Comparison of ENCODE assay signal across 1 cellular context in genomic region chr2:60674524-60675165, GRCh38.
TF ChIP-seq lines count a peak whose summit lies in the region.

No MANE protein-coding gene starts in this region.

TF ChIP-seq in SK-N-SH treated with all-trans-retinoic acid at 6 μM for 48 hours, 23 proteins besides CTCF, POLR2A, EP300 and RAD21 (continued from another document):
- TF ChIP-seq ZC3H10 (CRISPR knock-in tag; IDR thresholded peaks at IDR 0.05) (no peak), ISL1 (CRISPR knock-in tag; IDR thresholded peaks at IDR 0.05) (no peak), SNAI2 (CRISPR knock-in tag; IDR thresholded peaks at IDR 0.05) (no peak), BACH2 (CRISPR knock-in tag; IDR thresholded peaks at IDR 0.05; ENCODE audit: borderline replicate concordance) (no peak), ESRRG (CRISPR knock-in tag; IDR thresholded peaks at IDR 0.05) (no peak)
TF ChIP-seq in SK-N-SH treated with all-trans-retinoic acid at 6 μM for 48 hours: peak in this region for 0.
